8 cellular contexts compared by ENCODE assay signal in the genomic region with DNA sequence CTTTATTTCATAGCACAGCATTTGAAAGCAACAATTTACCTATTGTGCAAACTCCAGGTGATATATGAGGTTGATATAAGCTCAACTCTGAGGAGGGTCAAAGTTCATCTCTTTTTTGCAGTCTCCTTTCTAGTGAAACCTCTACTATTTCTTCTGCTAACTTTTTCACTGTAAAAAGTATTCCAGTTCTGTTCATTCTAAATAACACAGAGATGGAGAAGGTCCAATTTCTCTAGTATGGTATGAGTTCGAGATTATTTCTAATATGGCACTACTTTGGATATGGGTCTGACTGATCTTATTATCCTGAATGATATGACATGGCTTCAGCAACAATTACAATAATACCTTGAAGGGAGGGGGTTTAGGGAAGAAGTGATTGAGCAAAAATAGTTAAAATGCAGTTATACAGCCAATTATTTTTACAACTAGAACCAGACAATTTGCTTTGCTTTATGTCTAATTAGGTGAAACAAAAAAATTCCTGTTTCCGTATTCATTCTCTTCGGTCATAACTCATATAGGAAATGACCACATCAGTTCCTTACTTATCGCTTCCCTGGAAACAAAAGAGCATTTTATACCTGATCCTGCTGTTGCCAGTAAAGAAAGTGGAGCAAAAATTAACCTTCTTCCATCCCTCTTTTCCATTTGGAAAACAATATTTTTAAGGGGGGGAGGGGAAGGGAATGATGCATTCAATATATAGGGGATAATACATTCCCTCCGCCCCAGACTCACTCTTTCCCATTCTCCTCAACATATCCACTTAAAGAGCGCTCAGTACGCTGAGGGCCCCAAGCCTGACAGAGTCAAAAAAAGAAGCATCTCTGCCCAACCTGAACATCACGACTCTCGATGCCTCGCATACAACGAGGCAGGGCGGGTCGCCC. TPM values are rescaled to one million over a fixed set of nuclear protein-coding genes. Genes with fewer than 3 reads are reported as not detected.
DNase-seq lines count a peak whose midpoint lies in the region; ATAC-seq, FAIRE-seq and TF ChIP-seq lines count a peak whose summit lies in the region.

No MANE protein-coding gene starts in this region.

- peak overlapping the region; percentile 84 to 94 for H3K4me3 Mint-ChIP-seq in CD14-positive monocyte
- H3K4me3 Mint-ChIP-seq in HFFc6 = peak overlapping the region; percentile 90
- H3K4me3 Mint-ChIP-seq in WTC11 = peak overlapping the region; percentile 61

- H3K27me3 Mint-ChIP-seq in CD14-positive monocyte (ENCODE audit: low read depth in 3 of 3) (peaks cover 12 to 22% (median 15%) of the 10 kb centered on the region in 3 donors), HFFc6 (ENCODE audit: insufficient read depth) (no peaks in the 10 kb centered on the region; the same call in 1 of the 2 replicates), WTC11 (ENCODE audit: low read depth) (peaks cover 90% of the 10 kb centered on the region)

- TF ChIP-seq CTCF in CD14-positive monocyte (IDR thresholded peaks at IDR 0.05) = no peak
- TF ChIP-seq CTCF in HFFc6 (IDR thresholded peaks at IDR 0.05) = no peak
- TF ChIP-seq CTCF in WTC11 (IDR thresholded peaks at IDR 0.05) = no peak
- no peak for TF ChIP-seq CTCF in kidney (IDR thresholded peaks at IDR 0.05; ENCODE audit: borderline replicate concordance, extremely low read depth, insufficient read depth)
- no peak for TF ChIP-seq CTCF in tibial artery (IDR thresholded peaks at IDR 0.05)

- H3K27ac ChIP-seq in kidney (ENCODE audit: low read depth in 2 of 2, low read length in 2 of 2) = peak overlapping the region; percentile 95 to 99
- peak overlapping the region; percentile 81 to 91 for H3K27ac ChIP-seq in tibial artery

- H3K36me3 ChIP-seq in kidney (ENCODE audit: control insufficient read depth in 1 of 2, insufficient read depth in 2 of 2, low read length in 2 of 2) = no peaks in the 10 kb centered on the region
- peaks cover 0 to 5% (median 0%) of the 10 kb centered on the region in 3 donors for H3K36me3 ChIP-seq in tibial artery

- FAIRE-seq in kidney (lab: Jason Lieb, UNC) = no peak

- H3K9ac ChIP-seq in kidney (ENCODE audit: low read length in 2 of 2) = peak overlapping the region; percentile 35 to 86

- H3K9me3 ChIP-seq in kidney (ENCODE audit: control insufficient read depth in 1 of 2, low read length in 2 of 2) = no peaks in the 10 kb centered on the region
- no peaks in the 10 kb centered on the region for H3K9me3 ChIP-seq in tibial artery

- ATAC-seq in WTC11 (no peak), GM19397 (IDR thresholded peaks at IDR 0.05; ENCODE audit: unreplicated experiment) (no peak), GM21381 (IDR thresholded peaks at IDR 0.05; ENCODE audit: unreplicated experiment) (no peak)

- peaks cover 21 to 31% of the 10 kb centered on the region in 2 donors for H3K36me3 Mint-ChIP-seq in CD14-positive monocyte
- H3K36me3 Mint-ChIP-seq in HFFc6 (ENCODE audit: low read depth) = peaks cover 5% of the 10 kb centered on the region; the same call in 1 of the 2 replicates
- no peaks in the 10 kb centered on the region for H3K36me3 Mint-ChIP-seq in WTC11

- H3K4me3 ChIP-seq in kidney (ENCODE audit: low read length in 2 of 2) (peak overlapping the region; percentile 39 to 68), tibial artery (peak overlapping the region; percentile 68 to 77)

- no peaks in the 10 kb centered on the region for H3K27me3 ChIP-seq in tibial artery

- peak overlapping the region in 5 of 7 donors; percentile 70 to 79 (median 76) for H3K27ac Mint-ChIP-seq in CD14-positive monocyte
- peak overlapping the region; percentile 73 for H3K27ac Mint-ChIP-seq in HFFc6
- H3K27ac Mint-ChIP-seq in WTC11 = no peak overlapping the region

- CTCF ChIA-PET in WTC11 (lab: Charles Lee) = no interaction called here

- POLR2A ChIA-PET in WTC11 (lab: Charles Lee) = no interaction called here

- H3K4me1 Mint-ChIP-seq in CD14-positive monocyte (peaks cover 39% of the 10 kb centered on the region), HFFc6 (ENCODE audit: low read depth) (peaks cover 17% of the 10 kb centered on the region), WTC11 (peaks cover 15% of the 10 kb centered on the region)

- H3K9me3 Mint-ChIP-seq in CD14-positive monocyte = peaks cover 0 to 3% (median 2%) of the 10 kb centered on the region in 7 donors
- H3K9me3 Mint-ChIP-seq in HFFc6 = no peaks in the 10 kb centered on the region
- no peaks in the 10 kb centered on the region for H3K9me3 Mint-ChIP-seq in WTC11

- DNase-seq in CD14-positive monocyte (ENCODE audit: low spot score) = no peak
- DNase-seq in HFFc6 = no peak
- DNase-seq in WTC11 (ENCODE audit: low spot score) = no peak
- DNase-seq in kidney = no peak
- no peak for DNase-seq in tibial artery
- DNase-seq in DMS114 treated with DMSO at 0.1 percent for 48 hours (lab: John Stamatoyannopoulos, UW; ENCODE audit: unreplicated experiment) = no peak

- intact Hi-C loops in CD14-positive monocyte (cut with micrococcal nuclease) = loop anchor here (5.0 to 10.0 kb wide), 3 partner anchors 37 to 50 kb away; no protein-coding TSS in a partner anchor
- intact Hi-C loops in kidney (cut with DNase I) = no loop called here
- intact Hi-C loops in tibial artery (cut with DNase I; ENCODE audit: low total_unique reads) = no loop called here

- H3K4me1 ChIP-seq in kidney (ENCODE audit: control insufficient read depth in 1 of 2, insufficient read depth in 1 of 2, low read depth in 1 of 2, low read length in 2 of 2) = peaks cover 0 to 7% of the 10 kb centered on the region in 2 donors
- peaks cover 0 to 11% (median 4%) of the 10 kb centered on the region in 4 donors for H3K4me1 ChIP-seq in tibial artery

TF ChIP-seq in WTC11, 78 proteins besides CTCF, POLR2A, EP300 and RAD21 (continues in another document):
- TF ChIP-seq ZMAT4 (CRISPR knock-in tag; IDR thresholded peaks at IDR 0.05) (no peak), FOXP4 (CRISPR knock-in tag; IDR thresholded peaks at IDR 0.05) (no peak), TEAD4 (CRISPR knock-in tag; IDR thresholded peaks at IDR 0.05) (no peak), ESRRA (CRISPR knock-in tag; IDR thresholded peaks at IDR 0.05; ENCODE audit: borderline replicate concordance) (no peak), ZNF396 (CRISPR knock-in tag; IDR thresholded peaks at IDR 0.05; ENCODE audit: borderline replicate concordance) (no peak), NFE2L1 (CRISPR knock-in tag; IDR thresholded peaks at IDR 0.05) (no peak), ZNF232 (CRISPR knock-in tag; IDR thresholded peaks at IDR 0.05) (no peak), ZBTB21 (CRISPR knock-in tag; IDR thresholded peaks at IDR 0.05; ENCODE audit: borderline replicate concordance) (no peak), ATF2 (CRISPR knock-in tag; IDR thresholded peaks at IDR 0.05; ENCODE audit: borderline replicate concordance, low read depth) (no peak), E2F5 (CRISPR knock-in tag; IDR thresholded peaks at IDR 0.05) (no peak)
- TF ChIP-seq, protein P1, sequence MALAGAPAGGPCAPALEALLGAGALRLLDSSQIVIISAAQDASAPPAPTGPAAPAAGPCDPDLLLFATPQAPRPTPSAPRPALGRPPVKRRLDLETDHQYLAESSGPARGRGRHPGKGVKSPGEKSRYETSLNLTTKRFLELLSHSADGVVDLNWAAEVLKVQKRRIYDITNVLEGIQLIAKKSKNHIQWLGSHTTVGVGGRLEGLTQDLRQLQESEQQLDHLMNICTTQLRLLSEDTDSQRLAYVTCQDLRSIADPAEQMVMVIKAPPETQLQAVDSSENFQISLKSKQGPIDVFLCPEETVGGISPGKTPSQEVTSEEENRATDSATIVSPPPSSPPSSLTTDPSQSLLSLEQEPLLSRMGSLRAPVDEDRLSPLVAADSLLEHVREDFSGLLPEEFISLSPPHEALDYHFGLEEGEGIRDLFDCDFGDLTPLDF (CRISPR knock-in tag; IDR thresholded peaks at IDR 0.05) = no peak

RNA-seq across cellular contexts. Expression of gene TBC1D9, which starts 1.0 kb away (rescaled TPM):
- polyA plus RNA-seq in CD14-positive monocyte (10 to 100 TPM; 13.6 to 21.0 TPM), kidney (ENCODE audit: insufficient read depth, low read depth, low replicate concordance) (14.4 TPM)
- total RNA-seq in HFFc6 (2021; fragmentation: NEBNext Ultra II Directional; extraction: Animal tissue kit (Norgen Biotek cat#: 25700)) = 10 to 100 TPM; 16.3 to 18.8 (median 18.1) TPM
- total RNA-seq in WTC11 (2021) (0.57 to 0.73 TPM (median 0.70 TPM) in 3 replicates), kidney (38.6 TPM)

Comparison
In these comparisons a context has a peak if more than half of its experiments do, and no peak if none do; other contexts are left out.
1. intact Hi-C loops: an anchor here in CD14-positive monocyte (5.0 to 10.0 kb wide); none called in kidney and tibial artery.